In genomic region chr12:52206309-52207040, GRCh38 we compare ENCODE assay signal across 21 cellular contexts. TPM values are rescaled to one million over a fixed set of nuclear protein-coding genes. Genes with fewer than 3 reads are reported as not detected.
DNase-seq lines count a peak whose midpoint lies in the region; ATAC-seq, FAIRE-seq and TF ChIP-seq lines count a peak whose summit lies in the region.
"Had no signal": no experiment of that assay in that cellular context is flagged by ENCODE, and none has a peak within 500 bp of the region (broad histone marks: within the 10 kb centered on the region; RNA-seq: fewer than 3 reads in every experiment).

No MANE protein-coding gene starts in this region.

- H3K4me1 Mint-ChIP-seq in Calu3 (ENCODE audit: low read depth, unreplicated experiment) = peaks cover 67% of the 10 kb centered on the region
- peaks cover 7% of the 10 kb centered on the region in 2 donors for H3K4me1 Mint-ChIP-seq in stimulated activated naive B cell treated with anti-CD40 and anti-IgM and Interleukin-4, amounts not matched to agents 10 μg/mL and 1 μg/mL and 100 μg/mL, for 72 hours

- FAIRE-seq in kidney (lab: Jason Lieb, UNC) = no peak
- FAIRE-seq: bronchial epithelial cell, H1 had no signal

- no peaks in the 10 kb centered on the region for H3K27me3 Mint-ChIP-seq in Calu3 (ENCODE audit: unreplicated experiment)
- H3K27me3 Mint-ChIP-seq in stimulated activated naive B cell treated with anti-CD40 and anti-IgM and Interleukin-4, amounts not matched to agents 10 μg/mL and 1 μg/mL and 100 μg/mL, for 72 hours = peaks cover 45 to 54% of the 10 kb centered on the region in 2 donors

- DNase-seq in Calu3 (no peak), M059J (ENCODE audit: low read depth) (peak; percentile 64), kidney (peak; percentile 61), pons (ENCODE audit: low spot score) (peak; percentile 30), foreskin keratinocyte (no peak), NCI-H2107 (lab: John Stamatoyannopoulos, UW) (no peak)
- no peak for DNase-seq in stimulated activated CD4-positive, alpha-beta T cell treated with anti-CD3 and anti-CD28 coated beads, Interleukin-4, amount 100 ng/mL, for 24 hours
- DNase-seq in stimulated activated naive B cell treated with anti-CD40 and anti-IgM and Interleukin-4, amounts not matched to agents 10 μg/mL and 1 μg/mL and 100 μg/mL, for 72 hours = no peak
- DNase-seq: activated CD4-positive, alpha-beta T cell treated with anti-CD3 and anti-CD28 coated beads, Interleukin-2, amount 50 U/mL, for 48 hours; activated T-cell treated with anti-CD3 and anti-CD28 coated beads, Interleukin-2, amount 50 U/mL, for 4 hours; NCI-H1417 treated with DMSO at 0.1 percent for 48 hours; NCI-H526 treated with DMSO at 0.1 percent for 48 hours; stimulated activated naive CD8-positive, alpha-beta T cell treated with anti-CD3 and anti-CD28 coated beads, Interleukin-15, Interleukin-2, amounts not matched to agents 100 U/mL and 50 U/mL, for 24 hours; transverse colon had no signal

- intact Hi-C loops in Calu3 (cut with micrococcal nuclease; ENCODE audit: unreplicated experiment) (no loop called here), kidney (cut with DNase I) (no loop called here)

- TF ChIP-seq CTCF in Calu3 (IDR thresholded peaks at IDR 0.05; ENCODE audit: unreplicated experiment) (no peak), kidney (IDR thresholded peaks at IDR 0.05; ENCODE audit: borderline replicate concordance, extremely low read depth, insufficient read depth) (no peak), foreskin keratinocyte (conservative IDR thresholded peaks at IDR 0.05) (no peak)

- H3K27ac ChIP-seq in kidney (ENCODE audit: low read depth in 2 of 2, low read length in 2 of 2) (no peak overlapping the region), foreskin keratinocyte (no peak overlapping the region)
- H3K27ac ChIP-seq: SK-N-MC, transverse colon had no signal

- no peaks in the 10 kb centered on the region for H3K9me3 Mint-ChIP-seq in Calu3 (ENCODE audit: low read depth, unreplicated experiment)
- H3K9me3 Mint-ChIP-seq in stimulated activated naive B cell treated with anti-CD40 and anti-IgM and Interleukin-4, amounts not matched to agents 10 μg/mL and 1 μg/mL and 100 μg/mL, for 72 hours = no peaks in the 10 kb centered on the region
- H3K9me3 Mint-ChIP-seq: activated T-cell treated with anti-CD3 and anti-CD28 coated beads, Interleukin-2, amount 50 U/mL, for 4 hours; T-helper 2 cell treated with Interferon-gamma antibody and Interleukin-4, amounts not matched to agents 5 μg/mL and 100 μg/mL, for 36 hours; WTC11 had no signal

- no peak overlapping the region for H3K4me3 Mint-ChIP-seq in Calu3 (ENCODE audit: low read depth, unreplicated experiment)
- no peak overlapping the region for H3K4me3 Mint-ChIP-seq in stimulated activated naive B cell treated with anti-CD40 and anti-IgM and Interleukin-4, amounts not matched to agents 10 μg/mL and 1 μg/mL and 100 μg/mL, for 72 hours
- H3K4me3 Mint-ChIP-seq: activated T-cell treated with anti-CD3 and anti-CD28 coated beads, Interleukin-2, amount 50 U/mL, for 4 hours; T-helper 2 cell treated with Interferon-gamma antibody and Interleukin-4, amounts not matched to agents 5 μg/mL and 100 μg/mL, for 36 hours; WTC11 had no signal

- H3K36me3 ChIP-seq in kidney (ENCODE audit: control insufficient read depth in 1 of 2, insufficient read depth in 2 of 2, low read length in 2 of 2) = no peaks in the 10 kb centered on the region
- H3K36me3 ChIP-seq: esophagus muscularis mucosa, transverse colon had no signal

- peaks cover 14% of the 10 kb centered on the region for H3K36me3 Mint-ChIP-seq in Calu3 (ENCODE audit: insufficient read depth, unreplicated experiment)
- H3K36me3 Mint-ChIP-seq in stimulated activated naive B cell treated with anti-CD40 and anti-IgM and Interleukin-4, amounts not matched to agents 10 μg/mL and 1 μg/mL and 100 μg/mL, for 72 hours = no peaks in the 10 kb centered on the region
- H3K36me3 Mint-ChIP-seq: WTC11 had no signal

- CTCF ChIA-PET in Calu3 (lab: Charles Lee) = interaction anchor here (1.5 kb wide), 1 partner anchor 17 kb away, joined by 3 read pairs; no protein-coding TSS in a partner anchor

- peak overlapping the region; percentile 16 for H3K27ac Mint-ChIP-seq in Calu3 (ENCODE audit: unreplicated experiment)
- no peak overlapping the region for H3K27ac Mint-ChIP-seq in stimulated activated naive B cell treated with anti-CD40 and anti-IgM and Interleukin-4, amounts not matched to agents 10 μg/mL and 1 μg/mL and 100 μg/mL, for 72 hours
- H3K27ac Mint-ChIP-seq: T-helper 2 cell treated with Interferon-gamma antibody and Interleukin-4, amounts not matched to agents 5 μg/mL and 100 μg/mL, for 36 hours; WTC11 had no signal

- peaks cover 0 to 10% of the 10 kb centered on the region in 2 donors for H3K4me1 ChIP-seq in kidney (ENCODE audit: control insufficient read depth in 1 of 2, insufficient read depth in 1 of 2, low read depth in 1 of 2, low read length in 2 of 2)
- peaks cover 42% of the 10 kb centered on the region for H3K4me1 ChIP-seq in foreskin keratinocyte

- no peaks in the 10 kb centered on the region for H3K9me3 ChIP-seq in kidney (ENCODE audit: control insufficient read depth in 1 of 2, low read length in 2 of 2)
- H3K9me3 ChIP-seq: esophagus muscularis mucosa, transverse colon had no signal

- no peaks in the 10 kb centered on the region for H3K27me3 ChIP-seq in foreskin keratinocyte
- H3K27me3 ChIP-seq: esophagus muscularis mucosa, transverse colon had no signal

- H3K9ac ChIP-seq in kidney (ENCODE audit: low read length in 2 of 2) = no peak overlapping the region

- H3K4me3 ChIP-seq in kidney (ENCODE audit: low read length in 2 of 2) = no peak overlapping the region
- H3K4me3 ChIP-seq: esophagus muscularis mucosa, SK-N-MC, transverse colon had no signal

- BruUV-seq in Calu3 (replicated peaks; lab: Mats Ljungman, UMichigan) = no TSS peak

- ATAC-seq in foreskin keratinocyte = no peak
- ATAC-seq in stimulated activated naive B cell treated with anti-CD40 and anti-IgM and Interleukin-4, amounts not matched to agents 10 μg/mL and 1 μg/mL and 100 μg/mL, for 72 hours (replicated peaks) = no peak
- ATAC-seq: activated T-cell treated with anti-CD3 and anti-CD28 coated beads, Interleukin-2, amount 50 U/mL, for 4 hours; sciatic nerve; stimulated activated naive CD8-positive, alpha-beta T cell treated with anti-CD3 and anti-CD28 coated beads, Interleukin-15, Interleukin-2, amounts not matched to agents 100 U/mL and 50 U/mL, for 24 hours; WTC11 had no signal

RNA-seq across cellular contexts. Expression of gene KRT80, which starts 14.7 kb away (rescaled TPM):
- total RNA-seq in Calu3 (2022) = 32.7 and 45.5 TPM in 2 replicates
- 36.6 and 52.7 TPM in 2 replicates for total RNA-seq in M059J (2014; rRNA removed; shearing (Covaris generic))
- 12.3 TPM for total RNA-seq in kidney
- polyA plus RNA-seq in kidney (ENCODE audit: insufficient read depth, low read depth, low replicate concordance) = 1.0 TPM
- total RNA-seq in foreskin keratinocyte = 2.5 and 5.3 TPM in 2 replicates
- 2.2 and 4.1 TPM in 2 replicates for polyA plus RNA-seq in foreskin keratinocyte
- total RNA-seq: H1 had no signal

RNA-seq across cellular contexts. Expression of gene KRT7, which starts 26.6 kb away (rescaled TPM):
- total RNA-seq in Calu3 (2022) (2,370 and 2,828 TPM in 2 replicates), kidney (1,490 TPM), foreskin keratinocyte (512 and 2,317 TPM in 2 replicates)
- total RNA-seq in M059J (2014; rRNA removed; shearing (Covaris generic)) = 3.0 and 8.4 TPM in 2 replicates
- polyA plus RNA-seq in kidney (ENCODE audit: insufficient read depth, low read depth, low replicate concordance) (173 TPM), foreskin keratinocyte (509 and 2,315 TPM in 2 replicates)

Comparison
In these comparisons a context has a peak if more than half of its experiments do, and no peak if none do; other contexts are left out.
1. DNase-seq: peak in M059J (single experiment), kidney (single experiment) and pons (single experiment); none in Calu3 (single experiment), foreskin keratinocyte (0 of 2), NCI-H2107 (single experiment), stimulated activated CD4-positive, alpha-beta T cell treated with anti-CD3 and anti-CD28 coated beads, Interleukin-4, amount 100 ng/mL, for 24 hours (single experiment) and stimulated activated naive B cell treated with anti-CD40 and anti-IgM and Interleukin-4, amounts not matched to agents 10 μg/mL and 1 μg/mL and 100 μg/mL, for 72 hours (single experiment).
2. RNA of gene KRT7, which starts 26.6 kb away (total RNA-seq): 2,370 to 2,828 TPM in Calu3, 1,490 TPM in kidney (single experiment) and 512 to 2,317 TPM in foreskin keratinocyte; 3.0 to 8.4 TPM in M059J; every median in the first group is over 10 times any median in the second.